In genomic region chr2:177195194-177195593, GRCh38 we compare ENCODE assay signal across 19 cellular contexts. TPM values are rescaled to one million over a fixed set of nuclear protein-coding genes. Genes with fewer than 3 reads are reported as not detected.
DNase-seq lines count a peak whose midpoint lies in the region; ATAC-seq, FAIRE-seq and TF ChIP-seq lines count a peak whose summit lies in the region.
"Had no signal": no experiment of that assay in that cellular context is flagged by ENCODE, and none has a peak within 500 bp of the region (broad histone marks: within the 10 kb centered on the region; RNA-seq: fewer than 3 reads in every experiment).

No MANE protein-coding gene starts in this region.

- WGBS in H1 (ENCODE audit: extremely low coverage in 1 of 2, insufficient coverage in 1 of 2, insufficient read length in 1 of 2, insufficient replicate concordance in 2 of 2, low coverage in 1 of 2, low lambda C conversion rate in 2 of 2, missing lambda C conversion rate in 1 of 2), 2 experiments: 86% methylated on average over 1 of the region's 1 CpG; no CpG with 5 or more reads in 1 of the 2 experiments

- no peaks in the 10 kb centered on the region for H3K36me3 ChIP-seq in H1 (ENCODE audit: control insufficient read depth in 2 of 4, insufficient read depth in 4 of 4, low read length in 3 of 4)
- no peaks in the 10 kb centered on the region for H3K36me3 ChIP-seq in upper lobe of right lung
- H3K36me3 ChIP-seq: BE2C, gastrocnemius medialis, left lung had no signal

- H2BK20ac ChIP-seq in H1 (ENCODE audit: low read length): no peak overlapping the region

- intact Hi-C loops in upper lobe of right lung (cut with DNase I): no loop called here

- H3K79me1 ChIP-seq in H1 (ENCODE audit: low read depth, low read length): no peaks in the 10 kb centered on the region

- TF ChIP-seq CTCF in GM10248 (IDR thresholded peaks at IDR 0.05; ENCODE audit: control extremely low read depth, extremely low read depth, low read depth, missing control alignments): peak; percentile 11
- peak; percentile 34 to 54 (median 37); a peak in 3 of 4 replicates for TF ChIP-seq CTCF in H1 (IDR thresholded peaks at IDR 0.05; ENCODE audit: control extremely low read depth in 1 of 3, insufficient read depth in 1 of 3, low read depth in 1 of 3, low read length in 3 of 3)
- no peak for TF ChIP-seq CTCF in upper lobe of right lung (IDR thresholded peaks at IDR 0.05)

- no peak overlapping the region for H2AFZ ChIP-seq in H1 (ENCODE audit: low read length)

- TF ChIP-seq POLR2A in H1 (IDR thresholded peaks at IDR 0.05; ENCODE audit: control extremely low read depth in 1 of 2, low read depth in 2 of 2, low read length in 2 of 2): no peak

- H3K4ac ChIP-seq in H1 (replicated peaks; ENCODE audit: insufficient read length, low read depth, low read length): no peak overlapping the region

- no peak overlapping the region for H3K18ac ChIP-seq in H1 (ENCODE audit: extremely low read depth, low read length)

- no peak overlapping the region for H2BK5ac ChIP-seq in H1 (ENCODE audit: low read depth, low read length)

- peak; percentile 13; the same call in 1 of the 2 replicates for TF ChIP-seq RAD21 in Ishikawa (IDR thresholded peaks at IDR 0.05; ENCODE audit: low read depth)
- peak; percentile 54 to 56 for TF ChIP-seq RAD21 in H1 (IDR thresholded peaks at IDR 0.05 in 1 of 2, conservative IDR thresholded peaks at IDR 0.05 in 1 of 2; ENCODE audit: low read depth in 2 of 2, low read length in 2 of 2)

- H3K9me3 ChIP-seq in H1 (ENCODE audit: insufficient read depth in 2 of 2, low read depth in 1 of 2, low read length in 1 of 2) (no peaks in the 10 kb centered on the region), upper lobe of right lung (no peaks in the 10 kb centered on the region)
- H3K9me3 ChIP-seq: BE2C, gastrocnemius medialis, left lung had no signal

- peak; percentile 71 for FAIRE-seq in H1 (lab: Jason Lieb, UNC)
- FAIRE-seq: astrocyte, small intestine had no signal

- no peak overlapping the region for H4K8ac ChIP-seq in H1 (ENCODE audit: extremely low read depth, insufficient read depth, low read length)

- DNase-seq in GM10248 (ENCODE audit: extremely low spot score) (no peak), H1 (ENCODE audit: low read depth in 1 of 2, low spot score in 2 of 2) (no peak), MV-4-11 (lab: John Stamatoyannopoulos, UW) (no peak), upper lobe of right lung (no peak)
- no peak for DNase-seq in stimulated activated CD4-positive, alpha-beta T cell treated with anti-CD3 and anti-CD28 coated beads, Interleukin-12 subunit alpha, Interleukin-12 subunit beta, amount 100 ng/mL, for 4 hours
- DNase-seq: activated CD4-positive, CD25-positive, alpha-beta regulatory T cell treated with anti-CD3 and anti-CD28 coated beads, Interleukin-2, amount 50 U/mL, for 72 hours; activated CD8-positive, alpha-beta memory T cell treated with anti-CD3 and anti-CD28 coated beads, Interleukin-2, amount 50 U/mL, for 4 hours; activated naive CD4-positive, alpha-beta T cell; BE2C; gastrocnemius medialis; left lung; NCI-H2029; NCI-H748 treated with DMSO at 0.1 percent for 48 hours; small intestine; T-helper 2 cell had no signal

- H3K23me2 ChIP-seq in H1 (ENCODE audit: low read depth, low read length): no peaks in the 10 kb centered on the region

- H3K27ac ChIP-seq in H1 (ENCODE audit: low read depth, low read length): no peak overlapping the region
- H3K27ac ChIP-seq in upper lobe of right lung: no peak overlapping the region
- H3K27ac ChIP-seq: gastrocnemius medialis, left lung had no signal

- H3K4me2 ChIP-seq in H1 (ENCODE audit: insufficient read depth in 1 of 2, low read depth in 2 of 2, low read length in 2 of 2): no peak overlapping the region

- CTCF ChIA-PET in GM10248 (lab: Yijun Ruan, JAX): interaction anchor here (1.1 to 6.5 kb wide), 7 partner anchors 10 to 79 kb away, joined by 3 to 45 read pairs (median 4); no protein-coding TSS in a partner anchor
- CTCF ChIA-PET in H1 (lab: Charles Lee; ENCODE audit: partially characterized antibody): interaction anchor here (0.9 to 10.2 kb wide), 15 partner anchors 9 to 72 kb away, joined by 3 to 107 read pairs (median 5); no protein-coding TSS in a partner anchor

- H3K79me2 ChIP-seq in H1 (ENCODE audit: control insufficient read depth in 1 of 2, insufficient read depth in 2 of 2, low read length in 2 of 2): no peaks in the 10 kb centered on the region

- no peak overlapping the region for H2AK5ac ChIP-seq in H1 (ENCODE audit: low read depth, low read length)

- H2BK12ac ChIP-seq in H1 (ENCODE audit: low read depth, low read length): no peak overlapping the region

- POLR2A ChIA-PET in GM10248 (lab: Yijun Ruan, JAX): interaction anchor here (0.7 kb wide), 1 partner anchor 221 kb away, joined by 4 read pairs; no protein-coding TSS in a partner anchor
- POLR2A ChIA-PET in H1 (lab: Charles Lee; ENCODE audit: partially characterized antibody): interaction anchor here (1.0 to 10.4 kb wide), 4 partner anchors 18 to 31 kb away, joined by 3 to 102 read pairs (median 4); partner anchors contain the start of gene HNRNPA3

- no peak overlapping the region for H3K23ac ChIP-seq in H1 (ENCODE audit: insufficient read length)

- no peak overlapping the region for H3K9ac ChIP-seq in H1 (replicated peaks in 1 of 4; ENCODE audit: extremely low read depth in 1 of 4, low read depth in 3 of 4, low read length in 3 of 4)

- no peak for TF ChIP-seq EP300 in Ishikawa (IDR thresholded peaks at IDR 0.05; ENCODE audit: borderline replicate concordance)
- TF ChIP-seq EP300 in H1 (IDR thresholded peaks at IDR 0.05; ENCODE audit: borderline replicate concordance in 1 of 2, low read depth in 2 of 2, low read length in 2 of 2): no peak

- H4K20me1 ChIP-seq in H1 (replicated peaks in 1 of 2; ENCODE audit: control insufficient read depth in 1 of 2, insufficient read depth in 2 of 2, low read length in 2 of 2): no peaks in the 10 kb centered on the region

- H4K91ac ChIP-seq in H1 (replicated peaks; ENCODE audit: insufficient read length, low read length): no peak overlapping the region

- no peaks in the 10 kb centered on the region for H3K4me1 ChIP-seq in H1 (replicated peaks in 1 of 4; ENCODE audit: control insufficient read depth in 3 of 4, insufficient read depth in 4 of 4, low read length in 3 of 4)
- H3K4me1 ChIP-seq in upper lobe of right lung: no peaks in the 10 kb centered on the region
- H3K4me1 ChIP-seq: BE2C, gastrocnemius medialis, left lung had no signal

- no peak overlapping the region for H2BK15ac ChIP-seq in H1 (ENCODE audit: low read length)

- H3K14ac ChIP-seq in H1 (ENCODE audit: insufficient read length): no peak overlapping the region

- H3K4me3 ChIP-seq in H1 (ENCODE audit: extremely low read depth in 1 of 4, insufficient read depth in 2 of 4, low read depth in 3 of 4, low read length in 4 of 4): no peak overlapping the region
- H3K4me3 ChIP-seq in upper lobe of right lung: no peak overlapping the region
- H3K4me3 ChIP-seq: gastrocnemius medialis, left lung had no signal

- peak; percentile 43 for ATAC-seq in GM18861 (IDR thresholded peaks at IDR 0.05; ENCODE audit: unreplicated experiment)
- ATAC-seq in GM21529 (IDR thresholded peaks at IDR 0.05; ENCODE audit: unreplicated experiment): no peak
- no peak for ATAC-seq in upper lobe of right lung
- ATAC-seq: gastrocnemius medialis, left lung had no signal

- H3K27me3 ChIP-seq in H1 (replicated peaks in 1 of 4; ENCODE audit: control insufficient read depth in 3 of 4, extremely low read depth in 1 of 4, insufficient read depth in 3 of 4, low read length in 3 of 4) (no peaks in the 10 kb centered on the region), upper lobe of right lung (no peaks in the 10 kb centered on the region)
- H3K27me3 ChIP-seq: BE2C, gastrocnemius medialis, left lung had no signal

- no peak overlapping the region for H4K5ac ChIP-seq in H1 (ENCODE audit: insufficient read length, low read depth, low read length)

- no peak overlapping the region for H3K56ac ChIP-seq in H1 (replicated peaks; ENCODE audit: insufficient read length, low read depth, low read length)

- H2BK120ac ChIP-seq in H1 (replicated peaks; ENCODE audit: low read depth, low read length): no peak overlapping the region

TF ChIP-seq in Ishikawa, 13 proteins besides CTCF, POLR2A, EP300 and RAD21:
- TF ChIP-seq TAF1 (IDR thresholded peaks at IDR 0.05; ENCODE audit: low read depth) (no peak), NFIC (IDR thresholded peaks at IDR 0.05) (no peak), CREB1 (IDR thresholded peaks at IDR 0.05; ENCODE audit: low read depth) (no peak)

TF ChIP-seq in H1, 55 proteins besides CTCF, POLR2A, EP300 and RAD21 (continues in another document):
- TF ChIP-seq EZH2 (IDR thresholded peaks at IDR 0.05; ENCODE audit: low read depth, low read length, severe bottlenecking) (no peak), GABPA (IDR thresholded peaks at IDR 0.05; ENCODE audit: borderline replicate concordance, insufficient read depth, low read length) (no peak), POLR2AphosphoS5 (IDR thresholded peaks at IDR 0.05; ENCODE audit: low read depth, low read length) (no peak), TCF12 (IDR thresholded peaks at IDR 0.05; ENCODE audit: low read depth, low read length) (no peak), CHD1 (IDR thresholded peaks at IDR 0.05; ENCODE audit: low read depth, low read length) (no peak), CHD2 (IDR thresholded peaks at IDR 0.05; ENCODE audit: low read length) (no peak), NANOG (IDR thresholded peaks at IDR 0.05; ENCODE audit: insufficient read depth, low read depth, low read length, poor library complexity, severe bottlenecking) (no peak), BACH1 (IDR thresholded peaks at IDR 0.05; ENCODE audit: low read length) (no peak), SAP30 (IDR thresholded peaks at IDR 0.05; ENCODE audit: insufficient read depth, insufficient replicate concordance, low read length) (no peak), TEAD4 (IDR thresholded peaks at IDR 0.05; ENCODE audit: low read depth, low read length) (no peak), HDAC2 (IDR thresholded peaks at IDR 0.05; ENCODE audit: borderline replicate concordance in 1 of 2, low read depth in 2 of 2, low read length in 2 of 2) (no peak), SIX5 (IDR thresholded peaks at IDR 0.05; ENCODE audit: low read depth, low read length) (no peak), ASH2L (IDR thresholded peaks at IDR 0.05; ENCODE audit: low read length) (no peak)

RNA-seq across cellular contexts. Expression of gene HNRNPA3, which starts 17.4 kb away (rescaled TPM):
- 390 and 408 TPM in 2 replicates for total RNA-seq in H1 (2021; fragmentation: NEBNext Ultra II Directional; extraction: Animal tissue kit (Norgen Biotek cat#: 25700))
- polyA plus RNA-seq in H1 (2011; rRNA removed): 43.6 and 66.1 TPM in 2 replicates
- polyA plus RNA-seq in H1 (2011; cell fraction: cytosol; rRNA removed): 182 TPM
- 30.7 TPM for polyA plus RNA-seq in H1 (2011; cell fraction: nucleus; rRNA removed)
- 631 to 695 TPM (median 656 TPM) in 4 replicates for polyA plus RNA-seq in H1 (2012, experiment 1 of 2)
- polyA plus RNA-seq in H1 (2012, experiment 2 of 2): 77.6 TPM
- polyA plus RNA-seq in H1 (2013, experiment 1 of 2): 348 TPM
- 367 TPM for polyA plus RNA-seq in H1 (2013, experiment 2 of 2)
- polyA minus RNA-seq in H1 (2011; rRNA and poly(A)+ RNA removed): 30.3 and 37.2 TPM in 2 replicates
- polyA minus RNA-seq in H1 (2011; cell fraction: cytosol; rRNA and poly(A)+ RNA removed): 58.9 TPM
- 65.0 TPM for polyA minus RNA-seq in H1 (2011; cell fraction: nucleus; rRNA and poly(A)+ RNA removed)
- total RNA-seq in upper lobe of right lung: 139 TPM
